In the genomic region with DNA sequence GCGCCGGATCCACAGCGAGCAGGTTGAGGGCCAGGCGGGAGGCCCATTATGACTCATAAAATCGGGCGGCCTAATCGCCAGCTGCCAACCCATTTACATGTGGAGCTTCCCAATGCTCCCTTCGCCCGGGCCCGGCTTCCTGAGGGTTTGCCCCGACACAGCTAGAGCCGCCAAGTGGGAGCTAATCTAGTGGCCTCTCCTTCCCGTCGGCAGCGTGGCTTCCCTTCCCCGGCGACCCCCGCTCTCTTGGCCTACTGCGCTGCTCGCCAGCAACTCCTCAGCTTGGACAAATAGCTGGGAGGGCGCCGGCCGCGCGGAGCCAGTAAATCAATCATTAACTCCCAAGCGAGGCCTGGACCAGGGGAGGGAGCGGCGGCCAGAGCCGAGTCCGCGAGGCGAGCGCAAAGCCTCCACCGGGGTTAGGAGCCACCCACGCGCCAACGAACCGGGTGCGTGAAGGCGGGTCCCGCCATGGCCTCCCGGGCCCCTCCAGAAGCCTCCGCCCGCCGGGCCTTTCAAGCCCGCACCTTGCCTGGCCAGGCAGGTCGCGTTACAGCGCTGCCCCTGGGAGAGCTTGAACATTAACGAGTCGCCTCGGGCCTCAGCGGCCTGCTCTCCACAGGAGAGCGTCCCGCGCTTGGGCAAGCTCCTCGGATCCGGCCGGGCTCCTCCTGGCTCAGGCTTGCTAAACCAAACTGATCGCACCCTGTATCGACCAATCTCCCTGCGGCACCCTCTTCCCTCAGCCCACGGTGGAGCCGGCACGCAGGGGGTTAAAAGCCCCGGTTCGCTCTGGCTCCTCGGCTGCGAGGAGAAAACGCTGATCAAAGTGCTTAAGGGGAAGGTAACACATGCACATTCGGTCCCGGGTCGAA, we compare ENCODE assay signal across 8 cellular contexts. TPM values are rescaled to one million over a fixed set of nuclear protein-coding genes. Genes with fewer than 3 reads are reported as not detected.
DNase-seq lines count a peak whose midpoint lies in the region; ATAC-seq and TF ChIP-seq lines count a peak whose summit lies in the region.

No MANE protein-coding gene starts in this region.

- H3K4me3 ChIP-seq in NT2/D1 (ENCODE audit: insufficient read length, low read depth): peak overlapping the region; percentile 49
- peak overlapping the region; percentile 44 for H3K4me3 ChIP-seq in effector memory CD4-positive, alpha-beta T cell (ENCODE audit: insufficient read depth, low read depth, low read length, poor library complexity, severe bottlenecking)
- no peak overlapping the region for H3K4me3 ChIP-seq in mucosa of descending colon
- H3K4me3 ChIP-seq in aorta (ENCODE audit: low read length in 2 of 2): no peak overlapping the region

- intact Hi-C loops in mucosa of descending colon (cut with DNase I, micrococcal nuclease) (no loop called here), aorta (cut with DNase I) (loop anchor here (5.0 kb wide), 1 partner anchor 44 kb away; no protein-coding TSS in a partner anchor)

- peaks cover 18% of the 10 kb centered on the region for H3K27me3 ChIP-seq in NT2/D1 (ENCODE audit: insufficient read depth, insufficient read length)
- H3K27me3 ChIP-seq in effector memory CD4-positive, alpha-beta T cell (replicated peaks; ENCODE audit: control insufficient read depth, insufficient read depth, low read length, poor library complexity, severe bottlenecking): peaks cover 4% of the 10 kb centered on the region
- H3K27me3 ChIP-seq in aorta (ENCODE audit: control insufficient read depth in 1 of 2, insufficient read depth in 2 of 2, low read length in 1 of 2): no peaks in the 10 kb centered on the region

- H3K4me1 ChIP-seq in NT2/D1 (ENCODE audit: insufficient read depth, insufficient read length) (peaks cover 2% of the 10 kb centered on the region), mucosa of descending colon (ENCODE audit: low read depth) (peaks cover 12% of the 10 kb centered on the region), aorta (ENCODE audit: control insufficient read depth in 1 of 2, insufficient read depth in 2 of 2, low read length in 2 of 2) (no peaks in the 10 kb centered on the region)
- peaks cover 26% of the 10 kb centered on the region for H3K4me1 ChIP-seq in effector memory CD4-positive, alpha-beta T cell (ENCODE audit: control insufficient read depth, insufficient read depth, low read length, poor library complexity, severe bottlenecking)

- H3K27ac ChIP-seq in effector memory CD4-positive, alpha-beta T cell (ENCODE audit: insufficient read depth, low read length, poor library complexity, severe bottlenecking): no peak overlapping the region
- peak overlapping the region in 1 of 2 donors; percentile 94 for H3K27ac ChIP-seq in aorta (ENCODE audit: low read depth in 1 of 2, low read length in 2 of 2)

- no peaks in the 10 kb centered on the region for H3K9me3 ChIP-seq in NT2/D1 (ENCODE audit: insufficient read depth, low read length)
- H3K9me3 ChIP-seq in effector memory CD4-positive, alpha-beta T cell (ENCODE audit: control insufficient read depth, low read length): no peaks in the 10 kb centered on the region
- H3K9me3 ChIP-seq in mucosa of descending colon: no peaks in the 10 kb centered on the region
- no peaks in the 10 kb centered on the region for H3K9me3 ChIP-seq in aorta (ENCODE audit: control insufficient read depth, low read length)

- H3K9ac ChIP-seq in NT2/D1 (ENCODE audit: insufficient read length, low read depth): peak overlapping the region; percentile 80

- no peak for TF ChIP-seq CTCF in mucosa of descending colon (IDR thresholded peaks at IDR 0.05)

- 4% methylated on average over 72 to 73 of the region's 73 CpGs for WGBS in aorta, 2 donors

- ATAC-seq in mucosa of descending colon: peak; percentile 52
- ATAC-seq in aorta (ENCODE audit: low FRiP score): peak; percentile 10

- DNase-seq in NCI-H82 (lab: John Stamatoyannopoulos, UW) (peak; percentile 80), NCI-H82 treated with DMSO at 0.1 percent for 48 hours (lab: John Stamatoyannopoulos, UW; ENCODE audit: unreplicated experiment) (no peak), NT2/D1 (ENCODE audit: low read depth, low spot score) (no peak), mucosa of descending colon (peak; percentile 70 to 81 (median 77)), aorta (peak; percentile 77 to 87), NCI-H2196 treated with DMSO at 0.1 percent for 48 hours (lab: John Stamatoyannopoulos, UW; ENCODE audit: unreplicated experiment) (no peak), SKM-1 treated with dmso at 0.1 percent for 144 hours (lab: John Stamatoyannopoulos, UW; ENCODE audit: unreplicated experiment) (no peak)
- no peak for DNase-seq in effector memory CD4-positive, alpha-beta T cell

- no peaks in the 10 kb centered on the region for H3K36me3 ChIP-seq in NT2/D1 (ENCODE audit: insufficient read depth, insufficient read length, low read length)
- H3K36me3 ChIP-seq in effector memory CD4-positive, alpha-beta T cell (ENCODE audit: control insufficient read depth, insufficient read depth, low read length): no peaks in the 10 kb centered on the region
- no peaks in the 10 kb centered on the region for H3K36me3 ChIP-seq in mucosa of descending colon (ENCODE audit: low read depth)
- H3K36me3 ChIP-seq in aorta (ENCODE audit: control insufficient read depth in 1 of 2, insufficient read depth in 2 of 2, low read length in 1 of 2): no peaks in the 10 kb centered on the region

RNA-seq across cellular contexts. Expression of gene BCOR, which starts 10.6 kb away (rescaled TPM):
- total RNA-seq in mucosa of descending colon: 10 to 100 TPM; 18.7 to 26.3 (median 23.6) TPM
- 10 to 100 TPM; 22.6 to 46.7 TPM for total RNA-seq in aorta
- polyA plus RNA-seq in aorta: 10 to 100 TPM in 1 of 2 donors, 1 to 10 TPM in 1; 8.3 to 12.2 TPM

Comparison
In these comparisons a context has a peak if more than half of its experiments do, and no peak if none do; other contexts are left out.
1. DNase-seq: peak in NCI-H82 (single experiment), mucosa of descending colon (3 of 3) and aorta (2 of 2); none in NCI-H82 treated with DMSO at 0.1 percent for 48 hours (single experiment), NT2/D1 (single experiment), effector memory CD4-positive, alpha-beta T cell (0 of 3), NCI-H2196 treated with DMSO at 0.1 percent for 48 hours (single experiment) and SKM-1 treated with dmso at 0.1 percent for 144 hours (single experiment).
2. H3K4me3 ChIP-seq: peak in NT2/D1 (single experiment) and effector memory CD4-positive, alpha-beta T cell (single experiment); none in mucosa of descending colon (single experiment) and aorta (0 of 2).
3. intact Hi-C loops: an anchor here in aorta (5.0 kb wide); none called in mucosa of descending colon.